Comparison of ENCODE assay signal across 1 cellular context in the genomic region with DNA sequence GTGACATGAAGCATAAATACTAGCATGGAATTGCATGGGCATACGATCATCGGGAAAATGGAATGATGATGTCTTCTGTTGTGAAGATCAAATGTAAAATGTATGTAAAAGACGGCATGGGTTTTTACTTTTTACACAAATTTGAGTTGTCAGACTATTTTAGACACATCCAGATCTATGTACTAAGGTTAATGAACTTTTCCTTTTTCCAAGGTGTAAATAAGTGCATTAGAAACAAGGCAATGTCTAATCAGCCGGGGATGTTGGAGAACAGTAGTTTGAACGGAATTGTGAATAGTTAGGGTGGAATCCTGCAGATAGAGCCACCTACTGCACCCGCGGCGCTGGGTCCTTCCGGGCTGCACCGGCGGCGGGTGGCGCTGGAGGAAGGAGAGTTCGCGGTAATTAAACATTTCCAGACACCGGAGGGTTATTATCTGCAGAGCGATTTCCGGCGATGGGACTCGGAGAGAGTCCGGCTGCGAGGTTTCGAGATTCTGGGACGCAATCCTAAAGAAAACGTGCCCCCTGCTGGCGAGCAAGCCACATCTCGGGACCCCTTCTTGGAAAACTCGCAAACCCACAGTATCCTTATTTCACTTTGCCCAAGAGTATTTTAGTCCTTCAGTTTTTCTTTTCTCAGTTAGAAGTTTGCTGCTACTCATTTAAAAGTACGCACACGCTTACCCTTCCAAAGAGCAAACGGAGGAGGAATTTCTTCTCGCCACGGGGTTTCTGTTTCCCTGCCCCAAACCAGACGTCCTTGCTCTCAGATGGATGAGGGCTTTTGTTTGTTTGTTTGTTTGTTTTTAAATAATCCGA.
TF ChIP-seq lines count a peak whose summit lies in the region.

No MANE protein-coding gene starts in this region.

TF ChIP-seq in HepG2, 621 proteins besides CTCF, POLR2A, EP300 and RAD21 (continued from another document and continues in another):
- TF ChIP-seq, protein P1, sequence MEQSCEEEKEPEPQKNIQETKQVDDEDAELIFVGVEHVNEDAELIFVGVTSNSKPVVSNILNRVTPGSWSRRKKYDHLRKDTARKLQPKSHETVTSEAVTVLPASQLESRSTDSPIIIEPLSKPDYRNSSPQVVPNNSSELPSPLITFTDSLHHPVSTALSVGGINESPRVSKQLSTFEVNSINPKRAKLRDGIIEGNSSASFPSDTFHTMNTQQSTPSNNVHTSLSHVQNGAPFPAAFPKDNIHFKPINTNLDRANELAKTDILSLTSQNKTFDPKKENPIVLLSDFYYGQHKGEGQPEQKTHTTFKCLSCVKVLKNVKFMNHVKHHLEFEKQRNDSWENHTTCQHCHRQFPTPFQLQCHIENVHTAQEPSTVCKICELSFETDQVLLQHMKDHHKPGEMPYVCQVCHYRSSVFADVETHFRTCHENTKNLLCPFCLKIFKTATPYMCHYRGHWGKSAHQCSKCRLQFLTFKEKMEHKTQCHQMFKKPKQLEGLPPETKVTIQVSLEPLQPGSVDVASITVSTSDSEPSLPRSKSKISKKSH (CRISPR knock-in tag; IDR thresholded peaks at IDR 0.05; ENCODE audit: borderline replicate concordance), result no peak
- TF ChIP-seq SOX6 (IDR thresholded peaks at IDR 0.05), result no peak
- peak; percentile 46 for TF ChIP-seq SOX6 (CRISPR knock-in tag; IDR thresholded peaks at IDR 0.05)
- TF ChIP-seq MEIS1 (CRISPR knock-in tag; IDR thresholded peaks at IDR 0.05; ENCODE audit: borderline replicate concordance), result peak; percentile 48; the same call in 1 of the 2 replicates
- no peak for TF ChIP-seq ZNF264 (CRISPR knock-in tag; IDR thresholded peaks at IDR 0.05)
- TF ChIP-seq MED13 (CRISPR knock-in tag; IDR thresholded peaks at IDR 0.05), result no peak
- no peak for TF ChIP-seq AHDC1 (CRISPR knock-in tag; IDR thresholded peaks at IDR 0.05; ENCODE audit: borderline replicate concordance)
- TF ChIP-seq NBN (conservative IDR thresholded peaks at IDR 0.05), result no peak
- 0 out of 2 replicates have a peak, but pooled peaks have one; percentile 37 for TF ChIP-seq ZNF232 (CRISPR knock-in tag; IDR thresholded peaks at IDR 0.05; ENCODE audit: borderline replicate concordance)
- 0 out of 2 replicates have a peak, but pooled peaks have one; percentile 28 for TF ChIP-seq ARNT2 (CRISPR knock-in tag; IDR thresholded peaks at IDR 0.05; ENCODE audit: low read depth)
- TF ChIP-seq ZNF781 (CRISPR knock-in tag; IDR thresholded peaks at IDR 0.05; ENCODE audit: borderline replicate concordance, not compliant biosample characterization), result no peak
- TF ChIP-seq ZNF263 (CRISPR knock-in tag; IDR thresholded peaks at IDR 0.05), result peak; percentile 47; the same call in 1 of the 2 replicates
- 0 out of 2 replicates have a peak, but pooled peaks have one; percentile 30 for TF ChIP-seq ARNTL (CRISPR knock-in tag; IDR thresholded peaks at IDR 0.05)
- TF ChIP-seq ARID2 (CRISPR knock-in tag; IDR thresholded peaks at IDR 0.05; ENCODE audit: borderline replicate concordance), result no peak
- TF ChIP-seq MAFF (IDR thresholded peaks at IDR 0.05; ENCODE audit: low read depth, low read length), result no peak
- no peak for TF ChIP-seq ZNF577 (CRISPR knock-in tag; IDR thresholded peaks at IDR 0.05; ENCODE audit: borderline replicate concordance, low read depth)
- no peak for TF ChIP-seq ZC3H13 (CRISPR knock-in tag; IDR thresholded peaks at IDR 0.05)
- peak; percentile 96 for TF ChIP-seq SMC3 (IDR thresholded peaks at IDR 0.05; ENCODE audit: low read length)
- no peak for TF ChIP-seq FOSL1 (CRISPR knock-in tag; IDR thresholded peaks at IDR 0.05; ENCODE audit: borderline replicate concordance)
- TF ChIP-seq EEA1 (CRISPR knock-in tag; IDR thresholded peaks at IDR 0.05; ENCODE audit: borderline replicate concordance), result no peak
- no peak for TF ChIP-seq ZNF549 (CRISPR knock-in tag; IDR thresholded peaks at IDR 0.05)
- no peak for TF ChIP-seq ZNF552 (CRISPR knock-in tag; IDR thresholded peaks at IDR 0.05; ENCODE audit: borderline replicate concordance)
- no peak for TF ChIP-seq TRIM24 (CRISPR knock-in tag; IDR thresholded peaks at IDR 0.05)
- TF ChIP-seq TCF7L2 (IDR thresholded peaks at IDR 0.05; ENCODE audit: low read depth, low read length), result no peak
- TF ChIP-seq KLF16 (CRISPR knock-in tag; IDR thresholded peaks at IDR 0.05), result peak in 1 of 2 experiments; percentile 42; a peak in 1 of 4 replicates
- TF ChIP-seq, protein P2, sequence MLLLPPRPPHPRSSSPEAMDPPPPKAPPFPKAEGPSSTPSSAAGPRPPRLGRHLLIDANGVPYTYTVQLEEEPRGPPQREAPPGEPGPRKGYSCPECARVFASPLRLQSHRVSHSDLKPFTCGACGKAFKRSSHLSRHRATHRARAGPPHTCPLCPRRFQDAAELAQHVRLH (CRISPR knock-in tag; IDR thresholded peaks at IDR 0.05; ENCODE audit: borderline replicate concordance, low read depth), result peak; percentile 45; the same call in 1 of the 2 replicates
- no peak for TF ChIP-seq ZNF674 (CRISPR knock-in tag; IDR thresholded peaks at IDR 0.05; ENCODE audit: low read depth)
- no peak for TF ChIP-seq AGO2 (optimal IDR thresholded peaks at IDR 0.05; ENCODE audit: low read depth, low read length)
- no peak for TF ChIP-seq NFE2L1 (CRISPR knock-in tag; IDR thresholded peaks at IDR 0.05; ENCODE audit: borderline replicate concordance)
- no peak for TF ChIP-seq BCL6 (CRISPR knock-in tag; IDR thresholded peaks at IDR 0.05)
- TF ChIP-seq ZNF761 (CRISPR knock-in tag; conservative IDR thresholded peaks at IDR 0.05), result no peak
- TF ChIP-seq, protein P3, sequence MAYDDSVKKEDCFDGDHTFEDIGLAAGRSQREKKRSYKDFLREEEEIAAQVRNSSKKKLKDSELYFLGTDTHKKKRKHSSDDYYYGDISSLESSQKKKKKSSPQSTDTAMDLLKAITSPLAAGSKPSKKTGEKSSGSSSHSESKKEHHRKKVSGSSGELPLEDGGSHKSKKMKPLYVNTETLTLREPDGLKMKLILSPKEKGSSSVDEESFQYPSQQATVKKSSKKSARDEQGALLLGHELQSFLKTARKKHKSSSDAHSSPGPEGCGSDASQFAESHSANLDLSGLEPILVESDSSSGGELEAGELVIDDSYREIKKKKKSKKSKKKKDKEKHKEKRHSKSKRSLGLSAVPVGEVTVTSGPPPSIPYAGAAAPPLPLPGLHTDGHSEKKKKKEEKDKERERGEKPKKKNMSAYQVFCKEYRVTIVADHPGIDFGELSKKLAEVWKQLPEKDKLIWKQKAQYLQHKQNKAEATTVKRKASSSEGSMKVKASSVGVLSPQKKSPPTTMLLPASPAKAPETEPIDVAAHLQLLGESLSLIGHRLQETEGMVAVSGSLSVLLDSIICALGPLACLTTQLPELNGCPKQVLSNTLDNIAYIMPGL (CRISPR knock-in tag; IDR thresholded peaks at IDR 0.05; ENCODE audit: borderline replicate concordance in 1 of 2, low read depth in 1 of 2), result peak; percentile 63 to 90; a peak in 3 of 4 replicates
- TF ChIP-seq E2F5 (CRISPR knock-in tag; conservative IDR thresholded peaks at IDR 0.05), result no peak
- no peak for TF ChIP-seq NFE2L2 (IDR thresholded peaks at IDR 0.05; ENCODE audit: low read length)
- peak; percentile 42; the same call in 1 of the 2 replicates for TF ChIP-seq ZNF362 (CRISPR knock-in tag; IDR thresholded peaks at IDR 0.05; ENCODE audit: borderline replicate concordance)
- no peak for TF ChIP-seq ISX (CRISPR knock-in tag; conservative IDR thresholded peaks at IDR 0.05)
- peak; percentile 61; the same call in 1 of the 2 replicates for TF ChIP-seq GFI1 (CRISPR knock-in tag; IDR thresholded peaks at IDR 0.05; ENCODE audit: borderline replicate concordance)
- TF ChIP-seq NCOR1 (IDR thresholded peaks at IDR 0.05; ENCODE audit: borderline replicate concordance, low read length), result no peak
- TF ChIP-seq ZBTB33 (CRISPR knock-in tag; IDR thresholded peaks at IDR 0.05), result 0 out of 2 replicates have a peak, but pooled peaks have one; percentile 21
- no peak for TF ChIP-seq PHB2 (IDR thresholded peaks at IDR 0.05; ENCODE audit: partially characterized antibody)
- TF ChIP-seq RBM39 (IDR thresholded peaks at IDR 0.05; ENCODE audit: low read depth, low read length, poor library complexity, severe bottlenecking), result no peak
- TF ChIP-seq ZNF605 (CRISPR knock-in tag; IDR thresholded peaks at IDR 0.05), result peak; percentile 76; the same call in 1 of the 2 replicates
- TF ChIP-seq, protein P4, sequence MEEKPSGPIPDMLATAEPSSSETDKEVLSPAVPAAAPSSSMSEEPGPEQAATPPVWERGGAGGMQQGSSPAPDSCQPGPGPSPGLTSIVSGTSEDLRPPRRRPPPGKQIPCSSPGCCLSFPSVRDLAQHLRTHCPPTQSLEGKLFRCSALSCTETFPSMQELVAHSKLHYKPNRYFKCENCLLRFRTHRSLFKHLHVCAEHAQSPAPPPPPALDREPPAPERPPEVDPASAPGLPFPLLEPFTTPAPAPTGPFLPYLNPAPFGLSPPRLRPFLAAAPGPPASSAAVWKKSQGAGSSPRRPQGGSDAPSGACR (CRISPR knock-in tag; IDR thresholded peaks at IDR 0.05), result 0 out of 2 replicates have a peak, but pooled peaks have one; percentile 72
- no peak for TF ChIP-seq ZNF333 (CRISPR knock-in tag; IDR thresholded peaks at IDR 0.05; ENCODE audit: borderline replicate concordance)
- TF ChIP-seq SOX13 (IDR thresholded peaks at IDR 0.05), result no peak
- no peak for TF ChIP-seq SOX13 (CRISPR knock-in tag; conservative IDR thresholded peaks at IDR 0.05 in 1 of 2, IDR thresholded peaks at IDR 0.05 in 1 of 2)
- TF ChIP-seq, protein P5, sequence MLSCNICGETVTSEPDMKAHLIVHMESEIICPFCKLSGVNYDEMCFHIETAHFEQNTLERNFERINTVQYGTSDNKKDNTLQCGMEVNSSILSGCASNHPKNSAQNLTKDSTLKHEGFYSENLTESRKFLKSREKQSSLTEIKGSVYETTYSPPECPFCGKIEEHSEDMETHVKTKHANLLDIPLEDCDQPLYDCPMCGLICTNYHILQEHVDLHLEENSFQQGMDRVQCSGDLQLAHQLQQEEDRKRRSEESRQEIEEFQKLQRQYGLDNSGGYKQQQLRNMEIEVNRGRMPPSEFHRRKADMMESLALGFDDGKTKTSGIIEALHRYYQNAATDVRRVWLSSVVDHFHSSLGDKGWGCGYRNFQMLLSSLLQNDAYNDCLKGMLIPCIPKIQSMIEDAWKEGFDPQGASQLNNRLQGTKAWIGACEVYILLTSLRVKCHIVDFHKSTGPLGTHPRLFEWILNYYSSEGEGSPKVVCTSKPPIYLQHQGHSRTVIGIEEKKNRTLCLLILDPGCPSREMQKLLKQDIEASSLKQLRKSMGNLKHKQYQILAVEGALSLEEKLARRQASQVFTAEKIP (CRISPR knock-in tag; IDR thresholded peaks at IDR 0.05; ENCODE audit: borderline replicate concordance), result no peak
